Comparison of ENCODE assay signal across 7 cellular contexts in genomic region chr3:196528639-196529233, GRCh38. TPM values are rescaled to one million over a fixed set of nuclear protein-coding genes. Genes with fewer than 3 reads are reported as not detected.
DNase-seq lines count a peak whose midpoint lies in the region; ATAC-seq and TF ChIP-seq lines count a peak whose summit lies in the region.

No MANE protein-coding gene starts in this region.

- peak overlapping the region; percentile 54 for H3K27ac Mint-ChIP-seq in chondrocyte (ENCODE audit: unreplicated experiment)

- H3K4me3 Mint-ChIP-seq in chondrocyte (ENCODE audit: unreplicated experiment) = peak overlapping the region; percentile 68

- peaks cover 2% of the 10 kb centered on the region for H3K36me3 Mint-ChIP-seq in chondrocyte (ENCODE audit: low read depth)

- DNase-seq in NCI-H128 (lab: John Stamatoyannopoulos, UW; ENCODE audit: unreplicated experiment) = peak; percentile 60
- no peak for DNase-seq in chondrocyte (ENCODE audit: low spot score)
- DNase-seq in left lobe of liver (ENCODE audit: low spot score) = peak; percentile 52
- peak; percentile 83 for DNase-seq in stimulated activated CD4-positive, alpha-beta T cell treated with anti-CD3 and anti-CD28 coated beads, Interleukin-4, amount 100 ng/mL, for 24 hours

- TF ChIP-seq CTCF in GM12873 (IDR thresholded peaks at IDR 0.05; ENCODE audit: insufficient read depth, low read depth, low read length, missing control alignments) (peak; percentile 80), chondrocyte (IDR thresholded peaks at IDR 0.05) (peak; percentile 94)

- H3K9me3 Mint-ChIP-seq in chondrocyte (ENCODE audit: low read depth) = peaks cover 8% of the 10 kb centered on the region

- ATAC-seq in HG02571 (IDR thresholded peaks at IDR 0.05; ENCODE audit: unreplicated experiment) (peak; percentile 75), left lobe of liver (peak; percentile 76)
- peak; percentile 98 for ATAC-seq in activated CD4-positive, CD25-positive, alpha-beta regulatory T cell treated with anti-CD3 and anti-CD28 coated beads, Interleukin-2, amount 50 U/mL, for 24 hours

- H3K27me3 Mint-ChIP-seq in chondrocyte (ENCODE audit: low read depth) = no peaks in the 10 kb centered on the region

- H3K4me1 Mint-ChIP-seq in chondrocyte (ENCODE audit: low read depth) = peaks cover 10% of the 10 kb centered on the region

RNA-seq across cellular contexts. Expression of gene SMCO1, which starts 13.6 kb away (rescaled TPM):
- not detected in 3 replicates for total RNA-seq in chondrocyte
- not detected for total RNA-seq in left lobe of liver

RNA-seq across cellular contexts. Expression of gene RNF168, which starts 25.2 kb away (rescaled TPM):
- total RNA-seq in chondrocyte (18.3 to 21.9 TPM (median 19.5 TPM) in 3 replicates), left lobe of liver (12.9 TPM)

RNA-seq across cellular contexts. Expression of gene WDR53, which starts 39.6 kb away (rescaled TPM):
- total RNA-seq in chondrocyte (12.2 to 13.8 TPM (median 12.8 TPM) in 3 replicates), left lobe of liver (5.1 TPM)

RNA-seq across cellular contexts. Expression of gene FBXO45, which starts 39.7 kb away (rescaled TPM):
- total RNA-seq in chondrocyte (9.8 to 10.0 TPM (median 9.9 TPM) in 3 replicates), left lobe of liver (3.5 TPM)
